17 cellular contexts compared by ENCODE assay signal in the genomic region with DNA sequence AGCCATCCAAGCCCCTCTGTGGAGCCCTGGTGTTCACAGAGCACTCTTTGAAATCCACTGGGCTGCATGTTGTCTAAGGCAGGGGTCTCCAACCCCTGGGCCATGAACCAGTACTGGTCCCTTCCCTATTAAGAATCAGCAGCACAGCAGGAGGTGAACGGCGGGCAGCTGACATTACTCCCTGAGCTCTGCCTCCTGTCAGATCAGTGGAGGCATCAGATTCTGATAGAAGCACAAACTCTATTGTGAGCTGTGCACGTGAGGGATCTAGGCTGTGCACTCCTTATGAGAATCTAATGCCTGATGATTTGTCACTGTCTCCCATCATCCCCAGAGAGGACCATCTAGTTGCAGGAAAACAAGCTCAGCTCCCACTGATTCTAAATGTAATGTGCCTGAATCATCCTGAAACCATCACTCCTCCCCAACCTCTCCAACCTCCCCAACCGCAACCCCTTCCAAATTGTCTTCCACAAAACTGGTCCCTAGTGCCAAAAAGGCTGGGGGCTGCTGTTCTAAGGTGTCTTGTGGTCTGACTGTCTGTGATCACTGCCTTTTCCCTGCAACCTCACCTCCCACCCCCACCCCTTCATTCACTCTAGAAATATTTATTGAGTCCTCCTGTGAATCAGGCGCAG.
DNase-seq lines count a peak whose midpoint lies in the region; TF ChIP-seq lines count a peak whose summit lies in the region.
"Had no signal": no experiment of that assay in that cellular context is flagged by ENCODE, and none has a peak within 500 bp of the region (broad histone marks: within the 10 kb centered on the region; RNA-seq: fewer than 3 reads in every experiment).

No MANE protein-coding gene starts in this region.

- no peak overlapping the region for H3K9ac ChIP-seq in smooth muscle cell (ENCODE audit: low read depth)

- H3K4me1 ChIP-seq in smooth muscle cell (ENCODE audit: low read depth) = peaks cover 28% of the 10 kb centered on the region

- peak; percentile 23 for DNase-seq in HT1080 (ENCODE audit: low read depth)
- DNase-seq in NCI-H748 (lab: John Stamatoyannopoulos, UW; ENCODE audit: unreplicated experiment) = peak; percentile 87
- peak; percentile 41 for DNase-seq in left kidney (ENCODE audit: low read depth, low spot score)
- no peak for DNase-seq in smooth muscle cell (lab: John Stamatoyannopoulos, UW; ENCODE audit: unreplicated experiment)
- DNase-seq in lower leg skin (ENCODE audit: low spot score in 2 of 2) = no peak
- DNase-seq in activated CD4-positive, alpha-beta T cell treated with anti-CD3 and anti-CD28 coated beads, Interleukin-2, amount 50 U/mL, for 48 hours = no peak
- DNase-seq in SW 1271 (lab: John Stamatoyannopoulos, UW) = no peak
- DNase-seq: activated CD4-positive, alpha-beta T cell treated with anti-CD3 and anti-CD28 coated beads, Interleukin-2, amount 50 U/mL, for 1 hour; activated naive CD4-positive, alpha-beta T cell treated with anti-CD3 and anti-CD28 coated beads, Interleukin-2, amount 10 ng/mL, durations not matched to agents 7 days and 5 days; activated T-cell treated with anti-CD3 and anti-CD28 coated beads for 4 hours; DMS79 treated with DMSO at 0.1 percent for 48 hours; left ventricle myocardium superior; NCI-H1694 treated with DMSO at 0.1 percent for 48 hours; NCI-H526 treated with DMSO at 0.1 percent for 48 hours; pancreas had no signal

- TF ChIP-seq POLR2A in lower leg skin (IDR thresholded peaks at IDR 0.05) = no peak

- H3K79me2 ChIP-seq in smooth muscle cell (ENCODE audit: low read depth) = no peaks in the 10 kb centered on the region

- H2AFZ ChIP-seq in smooth muscle cell (ENCODE audit: low read depth) = peak overlapping the region; percentile 41

- H4K20me1 ChIP-seq in smooth muscle cell (ENCODE audit: low read depth) = no peaks in the 10 kb centered on the region
- H4K20me1 ChIP-seq: BLaER1 treated with 17β-estradiol and CSF1 and Interleukin-3, amounts not matched to agents 10 nM and 100 nM had no signal

- peaks cover 8% of the 10 kb centered on the region for H3F3A ChIP-seq in smooth muscle cell (ENCODE audit: low read depth)

- H3K4me3 ChIP-seq in smooth muscle cell (no peak overlapping the region), lower leg skin (ENCODE audit: low read depth, poor library complexity, severe bottlenecking) (no peak overlapping the region)
- H3K4me3 ChIP-seq: BLaER1 treated with 17β-estradiol and CSF1 and Interleukin-3, amounts not matched to agents 10 nM and 100 nM; gastroesophageal sphincter; pancreas had no signal

- no peaks in the 10 kb centered on the region for H3K36me3 ChIP-seq in smooth muscle cell (ENCODE audit: low read depth)
- H3K36me3 ChIP-seq: BLaER1 treated with 17β-estradiol and CSF1 and Interleukin-3, amounts not matched to agents 10 nM and 100 nM; gastroesophageal sphincter; pancreas had no signal

- no peaks in the 10 kb centered on the region for H3K9me3 ChIP-seq in smooth muscle cell (replicated peaks; ENCODE audit: low read depth)
- H3K9me3 ChIP-seq: pancreas had no signal

- intact Hi-C loops in lower leg skin (cut with DNase I; ENCODE audit: low total_unique reads) = loop anchor here (5.0 kb wide), 1 partner anchor 413 kb away; no protein-coding TSS in a partner anchor

- WGBS in smooth muscle cell (ENCODE audit: low lambda C conversion rate) = 59% methylated on average over 5 of the region's 5 CpGs
- 56 to 68% methylated on average over 5 of the region's 5 CpGs for WGBS in lower leg skin, 2 donors

- no peak overlapping the region for H3K27ac ChIP-seq in smooth muscle cell (ENCODE audit: low read depth)
- H3K27ac ChIP-seq: BLaER1 treated with 17β-estradiol and CSF1 and Interleukin-3, amounts not matched to agents 10 nM and 100 nM; gastroesophageal sphincter had no signal

- no peak for TF ChIP-seq CTCF in smooth muscle cell (IDR thresholded peaks at IDR 0.05; ENCODE audit: borderline replicate concordance, insufficient read depth, poor library complexity, severe bottlenecking)
- TF ChIP-seq CTCF in lower leg skin (IDR thresholded peaks at IDR 0.05) = no peak

- no peaks in the 10 kb centered on the region for H3K27me3 ChIP-seq in smooth muscle cell (ENCODE audit: low read depth)
- H3K27me3 ChIP-seq: BLaER1 treated with 17β-estradiol and CSF1 and Interleukin-3, amounts not matched to agents 10 nM and 100 nM; gastroesophageal sphincter; pancreas had no signal

- no peak overlapping the region for H3K4me2 ChIP-seq in smooth muscle cell

Comparison
In these comparisons a context has a peak if more than half of its experiments do, and no peak if none do; other contexts are left out.
1. DNase-seq: peak in HT1080 (single experiment), NCI-H748 (single experiment) and left kidney (single experiment); none in smooth muscle cell (single experiment), lower leg skin (0 of 2), activated CD4-positive, alpha-beta T cell treated with anti-CD3 and anti-CD28 coated beads, Interleukin-2, amount 50 U/mL, for 48 hours (0 of 2) and SW 1271 (0 of 2).